In genomic region chr16:89097528-89097846, GRCh38 we compare ENCODE assay signal across 13 cellular contexts. TPM values are rescaled to one million over a fixed set of nuclear protein-coding genes. Genes with fewer than 3 reads are reported as not detected.
DNase-seq lines count a peak whose midpoint lies in the region; ATAC-seq and TF ChIP-seq lines count a peak whose summit lies in the region.
"Had no signal": no experiment of that assay in that cellular context is flagged by ENCODE, and none has a peak within 500 bp of the region (broad histone marks: within the 10 kb centered on the region; RNA-seq: fewer than 3 reads in every experiment).

No MANE protein-coding gene starts in this region.

- no peaks in the 10 kb centered on the region for H3K9me2 ChIP-seq in OCI-LY1 (ENCODE audit: low read depth, low read length)

- H3K9me3 ChIP-seq in OCI-LY1 (ENCODE audit: low read length) (no peaks in the 10 kb centered on the region), psoas muscle (no peaks in the 10 kb centered on the region)
- H3K9me3 ChIP-seq: ovary, upper lobe of left lung had no signal

- H3K4me1 ChIP-seq in OCI-LY1 (ENCODE audit: insufficient read depth, low read length, severe bottlenecking), result peaks cover 60% of the 10 kb centered on the region
- H3K4me1 ChIP-seq in psoas muscle, result peaks cover 16% of the 10 kb centered on the region

- no peak for TF ChIP-seq CTCF in OCI-LY1 (IDR thresholded peaks at IDR 0.05; ENCODE audit: low read length)
- no peak for TF ChIP-seq CTCF in psoas muscle (IDR thresholded peaks at IDR 0.05)

- H3K4me3 ChIP-seq in OCI-LY1 (ENCODE audit: low read depth, low read length, poor library complexity, severe bottlenecking) (peak overlapping the region; percentile 90), psoas muscle (no peak overlapping the region)
- H3K4me3 ChIP-seq: dorsolateral prefrontal cortex, ovary, upper lobe of left lung had no signal

- peak in 1 of 2 donors; percentile 2 for ATAC-seq in activated T-cell treated with anti-CD3 and anti-CD28 coated beads, Interleukin-2, amount 50 U/mL, for 4 hours
- no peak for ATAC-seq in central memory CD8-positive, alpha-beta T cell (replicated peaks; ENCODE audit: extremely low read depth, poor library complexity, severe bottlenecking)
- ATAC-seq in stimulated activated effector memory CD8-positive, alpha-beta T cell treated with anti-CD3 and anti-CD28 coated beads, Interleukin-12 subunit alpha, Interleukin-12 subunit beta, amount 100 ng/mL, for 72 hours, result peak; percentile 1
- no peak for ATAC-seq in psoas muscle

- H3K4me1 Mint-ChIP-seq in activated T-cell treated with anti-CD3 and anti-CD28 coated beads, Interleukin-2, amount 50 U/mL, for 4 hours (ENCODE audit: low read depth), result peaks cover 61% of the 10 kb centered on the region
- H3K4me1 Mint-ChIP-seq in central memory CD8-positive, alpha-beta T cell, result peaks cover 54% of the 10 kb centered on the region
- peaks cover 76% of the 10 kb centered on the region for H3K4me1 Mint-ChIP-seq in stimulated activated effector memory CD8-positive, alpha-beta T cell treated with anti-CD3 and anti-CD28 coated beads, Interleukin-12 subunit alpha, Interleukin-12 subunit beta, amount 100 ng/mL, for 72 hours

- H3K36me3 Mint-ChIP-seq in activated T-cell treated with anti-CD3 and anti-CD28 coated beads, Interleukin-2, amount 50 U/mL, for 4 hours (ENCODE audit: insufficient read depth), result peaks cover 3% of the 10 kb centered on the region
- H3K36me3 Mint-ChIP-seq in central memory CD8-positive, alpha-beta T cell (ENCODE audit: insufficient read depth), result peaks cover 19% of the 10 kb centered on the region
- peaks cover 61% of the 10 kb centered on the region for H3K36me3 Mint-ChIP-seq in stimulated activated effector memory CD8-positive, alpha-beta T cell treated with anti-CD3 and anti-CD28 coated beads, Interleukin-12 subunit alpha, Interleukin-12 subunit beta, amount 100 ng/mL, for 72 hours

- H3F3A ChIP-seq in OCI-LY1 (ENCODE audit: insufficient read depth, low read length), result no peaks in the 10 kb centered on the region

- peak overlapping the region; percentile 96 for H3K4me3 Mint-ChIP-seq in activated T-cell treated with anti-CD3 and anti-CD28 coated beads, Interleukin-2, amount 50 U/mL, for 4 hours
- H3K4me3 Mint-ChIP-seq in central memory CD8-positive, alpha-beta T cell, result peak overlapping the region; percentile 92
- H3K4me3 Mint-ChIP-seq in stimulated activated effector memory CD8-positive, alpha-beta T cell treated with anti-CD3 and anti-CD28 coated beads, Interleukin-12 subunit alpha, Interleukin-12 subunit beta, amount 100 ng/mL, for 72 hours, result peak overlapping the region; percentile 89

- H3K27ac ChIP-seq in OCI-LY1 (ENCODE audit: low read depth, low read length, poor library complexity, severe bottlenecking) (peak overlapping the region; percentile 98), psoas muscle (no peak overlapping the region)
- H3K27ac ChIP-seq: dorsolateral prefrontal cortex, ovary had no signal

- intact Hi-C loops in psoas muscle (cut with DNase I), result loop anchor here (10.0 kb wide), 2 partner anchors 117 to 283 kb away; partner anchors contain the start of genes APRT (in 1 of the 2) and ZNF778 (in 1 of the 2)

- H3K27me3 Mint-ChIP-seq in activated T-cell treated with anti-CD3 and anti-CD28 coated beads, Interleukin-2, amount 50 U/mL, for 4 hours (ENCODE audit: low read depth), result no peaks in the 10 kb centered on the region
- no peaks in the 10 kb centered on the region for H3K27me3 Mint-ChIP-seq in central memory CD8-positive, alpha-beta T cell

- no peak for DNase-seq in activated T-cell treated with anti-CD3 and anti-CD28 coated beads, Interleukin-2, amount 50 U/mL, for 4 hours
- DNase-seq in activated T-cell treated with anti-CD3 and anti-CD28 coated beads, Interleukin-2, amount 50 U/mL, for 1 hour, result no peak
- no peak for DNase-seq in central memory CD8-positive, alpha-beta T cell (ENCODE audit: low spot score in 2 of 2)
- no peak for DNase-seq in stimulated activated effector memory CD8-positive, alpha-beta T cell treated with anti-CD3 and anti-CD28 coated beads, Interleukin-12 subunit alpha, Interleukin-12 subunit beta, amount 100 ng/mL, for 72 hours (ENCODE audit: low spot score in 2 of 2)
- DNase-seq in islet precursor cell (no peak), A172 (ENCODE audit: low spot score) (no peak), psoas muscle (no peak)
- DNase-seq: aorta, dorsolateral prefrontal cortex, KG1, ovary had no signal

- no peak overlapping the region for H2AFZ ChIP-seq in OCI-LY1 (ENCODE audit: low read length)

- peaks cover 41% of the 10 kb centered on the region for H3K79me2 ChIP-seq in OCI-LY1 (ENCODE audit: insufficient read depth, low read length)

- H3K9me3 Mint-ChIP-seq in activated T-cell treated with anti-CD3 and anti-CD28 coated beads, Interleukin-2, amount 50 U/mL, for 4 hours, result no peaks in the 10 kb centered on the region
- no peaks in the 10 kb centered on the region for H3K9me3 Mint-ChIP-seq in central memory CD8-positive, alpha-beta T cell
- no peaks in the 10 kb centered on the region for H3K9me3 Mint-ChIP-seq in stimulated activated effector memory CD8-positive, alpha-beta T cell treated with anti-CD3 and anti-CD28 coated beads, Interleukin-12 subunit alpha, Interleukin-12 subunit beta, amount 100 ng/mL, for 72 hours

- H3K4me2 ChIP-seq in OCI-LY1 (ENCODE audit: low read length), result peak overlapping the region; percentile 83

- 60 to 78% (median 67%) methylated on average over 10 of the region's 10 CpGs for WGBS in psoas muscle, 3 donors

- H3K27ac Mint-ChIP-seq in central memory CD8-positive, alpha-beta T cell (ENCODE audit: low read depth), result peak overlapping the region; percentile 95
- H3K27ac Mint-ChIP-seq in stimulated activated effector memory CD8-positive, alpha-beta T cell treated with anti-CD3 and anti-CD28 coated beads, Interleukin-12 subunit alpha, Interleukin-12 subunit beta, amount 100 ng/mL, for 72 hours, result peak overlapping the region; percentile 99

- H4K20me1 ChIP-seq in OCI-LY1 (ENCODE audit: insufficient read depth, low read length), result no peaks in the 10 kb centered on the region

- peaks cover 49% of the 10 kb centered on the region for H3K36me3 ChIP-seq in OCI-LY1 (ENCODE audit: insufficient read depth, low read length)
- H3K36me3 ChIP-seq in psoas muscle (ENCODE audit: insufficient read depth in 1 of 2, low read depth in 1 of 2), result peaks cover 2 to 35% of the 10 kb centered on the region in 2 donors
- H3K36me3 ChIP-seq: ovary had no signal

- peak overlapping the region; percentile 93 for H3K9ac ChIP-seq in OCI-LY1 (ENCODE audit: low read length)

- H3K27me3 ChIP-seq in OCI-LY1 (ENCODE audit: insufficient read depth, low read length) (no peaks in the 10 kb centered on the region), psoas muscle (ENCODE audit: insufficient read depth in 3 of 3, low read length in 2 of 3) (no peaks in the 10 kb centered on the region)
- H3K27me3 ChIP-seq: dorsolateral prefrontal cortex, ovary, upper lobe of left lung had no signal

RNA-seq across cellular contexts. Expression of gene ACSF3, which starts 3.8 kb away (rescaled TPM):
- total RNA-seq in activated T-cell treated with anti-CD3 and anti-CD28 coated beads, Interleukin-2, amount 50 U/mL, for 4 hours, result 10 to 100 TPM; 32.5 to 38.7 (median 34.2) TPM
- 49.0 and 52.4 TPM in 2 replicates for total RNA-seq in A172 (2014; rRNA removed; shearing (Covaris generic))
- 10 to 100 TPM; 16.2 to 26.5 (median 19.1) TPM for total RNA-seq in psoas muscle
- 10 to 100 TPM; 13.4 to 15.5 (median 13.5) TPM for polyA plus RNA-seq in psoas muscle
